In genomic region chr7:90736968-90737939, GRCh38 we compare ENCODE assay signal across 8 cellular contexts.
DNase-seq lines count a peak whose midpoint lies in the region; ATAC-seq and TF ChIP-seq lines count a peak whose summit lies in the region.

No MANE protein-coding gene starts in this region.

- TF ChIP-seq CTCF in CD8-positive, alpha-beta T cell (IDR thresholded peaks at IDR 0.05) = no peak
- no peak for TF ChIP-seq CTCF in esophagus muscularis mucosa (IDR thresholded peaks at IDR 0.05)

- DNase-seq in SIG-M5 treated with dmso at 0.1 percent for 504 hours (lab: John Stamatoyannopoulos, UW; ENCODE audit: unreplicated experiment) (peak; percentile 50), RKO (ENCODE audit: low spot score) (no peak), left lobe of liver (ENCODE audit: low spot score) (no peak), esophagus muscularis mucosa (ENCODE audit: extremely low spot score) (no peak)
- DNase-seq in CD8-positive, alpha-beta T cell = no peak

- no peaks in the 10 kb centered on the region for H3K36me3 Mint-ChIP-seq in CD8-positive, alpha-beta T cell

- intact Hi-C loops in CD8-positive, alpha-beta T cell (cut with DNase I, micrococcal nuclease) = no loop called here
- intact Hi-C loops in esophagus muscularis mucosa (cut with DNase I) = no loop called here

- no peak for TF ChIP-seq EP300 in esophagus muscularis mucosa (IDR thresholded peaks at IDR 0.05)

- no peak for TF ChIP-seq POLR2A in esophagus muscularis mucosa (IDR thresholded peaks at IDR 0.05; ENCODE audit: low read depth)

- peaks cover 8% of the 10 kb centered on the region for H3K9me3 Mint-ChIP-seq in CD8-positive, alpha-beta T cell

- WGBS in esophagus muscularis mucosa = 94% methylated on average over 4 of the region's 4 CpGs

- POLR2A ChIA-PET in CD8-positive, alpha-beta T cell (lab: Charles Lee) = no interaction called here

- no peak overlapping the region for H3K27ac ChIP-seq in CD8-positive, alpha-beta T cell (ENCODE audit: low read depth, low read length)
- H3K27ac ChIP-seq in esophagus muscularis mucosa (replicated peaks in 1 of 4) = no peak overlapping the region

- peak; percentile 91 for ATAC-seq in GM19455 (IDR thresholded peaks at IDR 0.05; ENCODE audit: unreplicated experiment)
- ATAC-seq in HG03103 (IDR thresholded peaks at IDR 0.05; ENCODE audit: low read depth, unreplicated experiment) = peak; percentile 94
- ATAC-seq in left lobe of liver = no peak
- no peak for ATAC-seq in CD8-positive, alpha-beta T cell

- CTCF ChIA-PET in CD8-positive, alpha-beta T cell (lab: Charles Lee) = no interaction called here

- H3K27me3 ChIP-seq in CD8-positive, alpha-beta T cell (ENCODE audit: insufficient read depth, low read length) = no peaks in the 10 kb centered on the region
- no peaks in the 10 kb centered on the region for H3K27me3 ChIP-seq in esophagus muscularis mucosa

- H3K27ac Mint-ChIP-seq in CD8-positive, alpha-beta T cell = no peak overlapping the region

- no peak overlapping the region for H3K4me3 Mint-ChIP-seq in CD8-positive, alpha-beta T cell

- no peaks in the 10 kb centered on the region for H3K36me3 ChIP-seq in CD8-positive, alpha-beta T cell (ENCODE audit: insufficient read depth, low read length)
- H3K36me3 ChIP-seq in esophagus muscularis mucosa = peaks cover 0 to 9% (median 0%) of the 10 kb centered on the region in 4 donors

- no peaks in the 10 kb centered on the region for H3K4me1 ChIP-seq in CD8-positive, alpha-beta T cell (ENCODE audit: insufficient read depth, low read length)
- H3K4me1 ChIP-seq in esophagus muscularis mucosa = no peaks in the 10 kb centered on the region

- H3K4me3 ChIP-seq in GM08714 (ENCODE audit: low read length) (peak overlapping the region; percentile 39; the same call in 1 of the 2 replicates), esophagus muscularis mucosa (no peak overlapping the region)
- H3K4me3 ChIP-seq in CD8-positive, alpha-beta T cell (ENCODE audit: low read depth, low read length) = no peak overlapping the region

- no peaks in the 10 kb centered on the region for H3K9me3 ChIP-seq in CD8-positive, alpha-beta T cell (ENCODE audit: low read length)
- H3K9me3 ChIP-seq in esophagus muscularis mucosa = no peaks in the 10 kb centered on the region

- H3K27me3 Mint-ChIP-seq in CD8-positive, alpha-beta T cell (ENCODE audit: low read depth) = no peaks in the 10 kb centered on the region

- H3K4me1 Mint-ChIP-seq in CD8-positive, alpha-beta T cell (ENCODE audit: low read depth) = no peaks in the 10 kb centered on the region

Comparison
In these comparisons a context has a peak if more than half of its experiments do, and no peak if none do; other contexts are left out.
1. ATAC-seq: peak in GM19455 (single experiment) and HG03103 (single experiment); none in left lobe of liver (single experiment) and CD8-positive, alpha-beta T cell (single experiment).